8 cellular contexts compared by ENCODE assay signal in genomic region chr4:182918044-182918607, GRCh38. TPM values are rescaled to one million over a fixed set of nuclear protein-coding genes. Genes with fewer than 3 reads are reported as not detected.
DNase-seq lines count a peak whose midpoint lies in the region; ATAC-seq and TF ChIP-seq lines count a peak whose summit lies in the region.

No MANE protein-coding gene starts in this region.

- no peaks in the 10 kb centered on the region for H3K9me3 ChIP-seq in transverse colon

- no peaks in the 10 kb centered on the region for H3K27me3 ChIP-seq in layer of hippocampus (ENCODE audit: control insufficient read depth, insufficient read depth, low read length)
- H3K27me3 ChIP-seq in transverse colon: no peaks in the 10 kb centered on the region

- H3K4me1 ChIP-seq in transverse colon: peaks cover 7 to 35% (median 22%) of the 10 kb centered on the region in 4 donors

- intact Hi-C loops in transverse colon (cut with DNase I; ENCODE audit: low total_unique reads): no loop called here

- H3K9me3 Mint-ChIP-seq in stimulated activated naive CD8-positive, alpha-beta T cell treated with anti-CD3 and anti-CD28 coated beads, Interleukin-15, Interleukin-2, amounts not matched to agents 100 ng/mL and 50 ng/mL, for 24 hours: no peaks in the 10 kb centered on the region
- no peaks in the 10 kb centered on the region for H3K9me3 Mint-ChIP-seq in activated naive CD8-positive, alpha-beta T cell treated with anti-CD3 and anti-CD28 coated beads for 36 hours

- no peak for ATAC-seq in stimulated activated naive CD8-positive, alpha-beta T cell treated with anti-CD3 and anti-CD28 coated beads, Interleukin-15, Interleukin-2, amounts not matched to agents 100 U/mL and 50 U/mL, for 24 hours
- peak; percentile 11 for ATAC-seq in HG03139 (IDR thresholded peaks at IDR 0.05; ENCODE audit: unreplicated experiment)

- H3K4me3 ChIP-seq in transverse colon: peak overlapping the region; percentile 40 to 88 (median 66)

- no peak for TF ChIP-seq CTCF in transverse colon (IDR thresholded peaks at IDR 0.05)

- H3K27me3 Mint-ChIP-seq in stimulated activated naive CD8-positive, alpha-beta T cell treated with anti-CD3 and anti-CD28 coated beads, Interleukin-15, Interleukin-2, amounts not matched to agents 100 ng/mL and 50 ng/mL, for 24 hours: no peaks in the 10 kb centered on the region
- no peaks in the 10 kb centered on the region for H3K27me3 Mint-ChIP-seq in activated naive CD8-positive, alpha-beta T cell treated with anti-CD3 and anti-CD28 coated beads for 36 hours

- peaks cover 53% of the 10 kb centered on the region for H3K4me1 Mint-ChIP-seq in stimulated activated naive CD8-positive, alpha-beta T cell treated with anti-CD3 and anti-CD28 coated beads, Interleukin-15, Interleukin-2, amounts not matched to agents 100 ng/mL and 50 ng/mL, for 24 hours (ENCODE audit: low read depth)
- H3K4me1 Mint-ChIP-seq in activated naive CD8-positive, alpha-beta T cell treated with anti-CD3 and anti-CD28 coated beads for 36 hours: peaks cover 35% of the 10 kb centered on the region

- in situ Hi-C loops in transverse colon (cut with MboI; ENCODE audit: low pct_ligation_motif_present in 1 of 4, low pct_unique_long_range_greater_than_20kb in 1 of 4, low sequenced_read_pairs in 3 of 4): no loop called here

- no peak for DNase-seq in stimulated activated naive CD8-positive, alpha-beta T cell treated with anti-CD3 and anti-CD28 coated beads, Interleukin-15, Interleukin-2, amounts not matched to agents 100 U/mL and 50 U/mL, for 24 hours
- DNase-seq in activated naive CD8-positive, alpha-beta T cell treated with anti-CD3 and anti-CD28 coated beads for 36 hours: no peak
- DNase-seq in transverse colon (no peak), NAMALWA (ENCODE audit: low spot score) (no peak), GM19240 (ENCODE audit: insufficient read length, low spot score) (no peak)

- no peaks in the 10 kb centered on the region for H3K36me3 ChIP-seq in transverse colon

- peak overlapping the region; percentile 87 for H3K4me3 Mint-ChIP-seq in stimulated activated naive CD8-positive, alpha-beta T cell treated with anti-CD3 and anti-CD28 coated beads, Interleukin-15, Interleukin-2, amounts not matched to agents 100 ng/mL and 50 ng/mL, for 24 hours
- peak overlapping the region; percentile 59 for H3K4me3 Mint-ChIP-seq in activated naive CD8-positive, alpha-beta T cell treated with anti-CD3 and anti-CD28 coated beads for 36 hours

- H3K27ac Mint-ChIP-seq in stimulated activated naive CD8-positive, alpha-beta T cell treated with anti-CD3 and anti-CD28 coated beads, Interleukin-15, Interleukin-2, amounts not matched to agents 100 ng/mL and 50 ng/mL, for 24 hours: peak overlapping the region; percentile 96
- H3K27ac Mint-ChIP-seq in activated naive CD8-positive, alpha-beta T cell treated with anti-CD3 and anti-CD28 coated beads for 36 hours: peak overlapping the region; percentile 88

- H3K27ac ChIP-seq in layer of hippocampus (ENCODE audit: low read depth, low read length) (peak overlapping the region; percentile 84), transverse colon (peak overlapping the region; percentile 93 to 97 (median 95))

- WGBS in transverse colon (ENCODE audit: low coverage in 1 of 2), 2 donors: 13 to 17% methylated on average over 1 to 12 of the region's 12 CpGs

- no peak for TF ChIP-seq POLR2A in transverse colon (IDR thresholded peaks at IDR 0.05)

- peaks cover 23% of the 10 kb centered on the region for H3K36me3 Mint-ChIP-seq in stimulated activated naive CD8-positive, alpha-beta T cell treated with anti-CD3 and anti-CD28 coated beads, Interleukin-15, Interleukin-2, amounts not matched to agents 100 ng/mL and 50 ng/mL, for 24 hours (ENCODE audit: low read depth)
- peaks cover 19% of the 10 kb centered on the region for H3K36me3 Mint-ChIP-seq in activated naive CD8-positive, alpha-beta T cell treated with anti-CD3 and anti-CD28 coated beads for 36 hours

- TF ChIP-seq EP300 in transverse colon (IDR thresholded peaks at IDR 0.05; ENCODE audit: low read depth): no peak

RNA-seq across cellular contexts. Expression of gene DCTD, which starts 0.9 kb away (rescaled TPM):
- 100 to 1,000 TPM; 160 to 167 TPM for total RNA-seq in activated naive CD8-positive, alpha-beta T cell treated with anti-CD3 and anti-CD28 coated beads for 36 hours
- 10 to 100 TPM in 3 of 4 donors, 1 to 10 TPM in 1; 3.4 to 35.9 (median 24.9) TPM for total RNA-seq in transverse colon

Comparison
In these comparisons a context has a peak if more than half of its experiments do, and no peak if none do; other contexts are left out.
1. RNA of gene DCTD, which starts 0.9 kb away (total RNA-seq): 160 to 167 TPM in activated naive CD8-positive, alpha-beta T cell treated with anti-CD3 and anti-CD28 coated beads for 36 hours; 3.4 to 35.9 TPM in transverse colon; every median in the first group is over 4 times any median in the second.